2 cellular contexts compared by ENCODE assay signal in genomic region chr5:136114406-136115132, GRCh38.
TF ChIP-seq lines count a peak whose summit lies in the region.

No MANE protein-coding gene starts in this region.

TF ChIP-seq in H1, 55 proteins besides CTCF, POLR2A, EP300 and RAD21:
- TF ChIP-seq RFX5 (IDR thresholded peaks at IDR 0.05; ENCODE audit: borderline replicate concordance, low read depth, low read length) = no peak
- no peak for TF ChIP-seq POU5F1 (IDR thresholded peaks at IDR 0.05; ENCODE audit: low read depth, low read length)
- TF ChIP-seq TEAD4 (IDR thresholded peaks at IDR 0.05; ENCODE audit: low read depth, low read length) = no peak
- TF ChIP-seq ZNF274 (IDR thresholded peaks at IDR 0.05; ENCODE audit: borderline replicate concordance, extremely low read depth, low read length) = no peak
- TF ChIP-seq E2F6 (IDR thresholded peaks at IDR 0.05) = no peak
- TF ChIP-seq SIX5 (IDR thresholded peaks at IDR 0.05; ENCODE audit: low read depth, low read length) = no peak
- TF ChIP-seq CBX8 (IDR thresholded peaks at IDR 0.05; ENCODE audit: borderline replicate concordance, low read depth, low read length) = no peak
- TF ChIP-seq JUND (IDR thresholded peaks at IDR 0.05; ENCODE audit: low read length) = no peak
TF ChIP-seq in H1: peak in this region for 0.

TF ChIP-seq in HEK293T, 16 proteins besides CTCF, POLR2A, EP300 and RAD21:
- TF ChIP-seq LEF1 (IDR thresholded peaks at IDR 0.05; ENCODE audit: borderline replicate concordance) (no peak), L3MBTL2 (conservative IDR thresholded peaks at IDR 0.05) (no peak), FOXM1 (IDR thresholded peaks at IDR 0.05; ENCODE audit: borderline replicate concordance) (no peak), SP1 (IDR thresholded peaks at IDR 0.05) (no peak), TARDBP (IDR thresholded peaks at IDR 0.05) (no peak), HDGF (IDR thresholded peaks at IDR 0.05; ENCODE audit: borderline replicate concordance) (no peak), CTBP1 (IDR thresholded peaks at IDR 0.05; ENCODE audit: borderline replicate concordance) (no peak)
